26 cellular contexts compared by ENCODE assay signal in the genomic region with DNA sequence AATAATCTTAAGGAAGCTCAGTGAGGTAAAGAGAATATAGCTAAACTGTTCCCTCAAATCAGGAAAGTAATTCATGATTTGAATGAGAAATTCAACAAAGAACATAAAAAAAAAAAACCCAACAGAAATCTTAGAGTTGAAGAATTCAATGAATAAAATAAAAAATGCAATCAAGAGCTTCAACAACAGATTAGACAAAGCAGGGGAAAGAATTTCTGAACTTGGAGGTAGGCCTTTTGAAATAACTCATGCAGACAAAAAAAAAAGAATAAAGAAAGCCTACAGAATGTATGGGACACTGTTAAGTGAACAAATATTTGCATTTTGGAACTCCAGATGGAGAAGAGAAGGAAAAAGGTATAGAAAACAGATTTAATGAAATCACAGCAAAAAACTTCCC.
DNase-seq lines count a peak whose midpoint lies in the region; ATAC-seq, FAIRE-seq and TF ChIP-seq lines count a peak whose summit lies in the region.
"Had no signal": no experiment of that assay in that cellular context is flagged by ENCODE, and none has a peak within 500 bp of the region (broad histone marks: within the 10 kb centered on the region; RNA-seq: fewer than 3 reads in every experiment).

No MANE protein-coding gene starts in this region.

- no peak overlapping the region for H4K91ac ChIP-seq in mesenchymal stem cell (ENCODE audit: low read length)

- no peak overlapping the region for H2AK5ac ChIP-seq in mesenchymal stem cell (ENCODE audit: low read length, severe bottlenecking)

- H3K36me3 Mint-ChIP-seq in chondrocyte (ENCODE audit: low read depth), result peaks cover 59% of the 10 kb centered on the region

- no peak overlapping the region for H4K8ac ChIP-seq in mesenchymal stem cell (ENCODE audit: low read length)

- no peaks in the 10 kb centered on the region for H3K27me3 ChIP-seq in mesenchymal stem cell (ENCODE audit: control insufficient read depth in 1 of 2, insufficient read depth in 1 of 2, low read length in 2 of 2)
- H3K27me3 ChIP-seq: BE2C, BLaER1 had no signal

- H3K9me3 ChIP-seq in HEK293 (ENCODE audit: control insufficient read depth, insufficient read depth, low read depth, low read length) (no peaks in the 10 kb centered on the region), mesenchymal stem cell (ENCODE audit: control insufficient read depth, low read length) (peaks cover 27% of the 10 kb centered on the region)
- H3K9me3 ChIP-seq: BE2C had no signal

- no peak overlapping the region for H3K4me2 ChIP-seq in mesenchymal stem cell (ENCODE audit: low read length, poor library complexity, severe bottlenecking)
- H3K4me2 ChIP-seq: BLaER1 had no signal

- peak overlapping the region; percentile 52 for H3K27ac Mint-ChIP-seq in chondrocyte (ENCODE audit: unreplicated experiment)
- H3K27ac Mint-ChIP-seq: CD14-positive monocyte; CD4-positive, alpha-beta memory T cell; CD4-positive, CD25-positive, alpha-beta regulatory T cell; CD8-positive, alpha-beta memory T cell had no signal

- H2BK5ac ChIP-seq in mesenchymal stem cell (ENCODE audit: low read depth, low read length, poor library complexity, severe bottlenecking), result no peak overlapping the region

- CTCF ChIA-PET in HEK293 (lab: Yijun Ruan, JAX), result interaction anchor here (0.7 to 2.7 kb wide), 3 partner anchors 10 to 23 kb away, joined by 3 to 13 read pairs (median 4); no protein-coding TSS in a partner anchor

- H3K27ac ChIP-seq in HEK293 (ENCODE audit: extremely low read depth, low read depth, low read length), result no peak overlapping the region
- H3K27ac ChIP-seq in mesenchymal stem cell (ENCODE audit: low read length, poor library complexity, severe bottlenecking), result no peak overlapping the region
- H3K27ac ChIP-seq: BLaER1 had no signal

- H2BK12ac ChIP-seq in mesenchymal stem cell (ENCODE audit: low read length in 2 of 2), result no peak overlapping the region

- no peak overlapping the region for H3K4me3 Mint-ChIP-seq in chondrocyte (ENCODE audit: unreplicated experiment)
- H3K4me3 Mint-ChIP-seq: CD4-positive, alpha-beta memory T cell; CD4-positive, CD25-positive, alpha-beta regulatory T cell; CD8-positive, alpha-beta memory T cell had no signal

- H3K4ac ChIP-seq in mesenchymal stem cell (ENCODE audit: low read depth in 1 of 2, low read length in 2 of 2), result no peak overlapping the region

- peaks cover 15% of the 10 kb centered on the region for H3K79me1 ChIP-seq in mesenchymal stem cell (replicated peaks; ENCODE audit: low read length, poor library complexity, severe bottlenecking)

- POLR2A ChIA-PET in HEK293 (lab: Yijun Ruan, JAX), result no interaction called here

- H3K9ac ChIP-seq in mesenchymal stem cell (ENCODE audit: low read length), result no peak overlapping the region
- H3K9ac ChIP-seq: BLaER1 had no signal

- no peak overlapping the region for H2BK15ac ChIP-seq in mesenchymal stem cell (ENCODE audit: low read depth, poor library complexity, severe bottlenecking)

- H3K27me3 Mint-ChIP-seq in chondrocyte (ENCODE audit: low read depth), result no peaks in the 10 kb centered on the region
- H3K27me3 Mint-ChIP-seq: CD4-positive, CD25-positive, alpha-beta regulatory T cell had no signal

- no peak overlapping the region for H3K18ac ChIP-seq in mesenchymal stem cell (ENCODE audit: low read depth in 1 of 2, low read length in 2 of 2)

- H3K4me3 ChIP-seq in HEK293 (ENCODE audit: low read depth, low read length) (no peak overlapping the region), mesenchymal stem cell (ENCODE audit: insufficient read depth in 1 of 2, low read depth in 1 of 2, low read length in 2 of 2) (no peak overlapping the region)
- H3K4me3 ChIP-seq: BLaER1, GM12878 had no signal

- H3K4me1 ChIP-seq in HEK293 (ENCODE audit: control insufficient read depth, insufficient read depth, low read length) (no peaks in the 10 kb centered on the region), mesenchymal stem cell (ENCODE audit: control insufficient read depth, insufficient read depth, low read depth, low read length) (no peaks in the 10 kb centered on the region)
- H3K4me1 ChIP-seq: BE2C, BLaER1 had no signal

- H3K4me1 Mint-ChIP-seq in chondrocyte (ENCODE audit: low read depth), result peaks cover 2% of the 10 kb centered on the region
- H3K4me1 Mint-ChIP-seq: CD14-positive monocyte; CD4-positive, CD25-positive, alpha-beta regulatory T cell had no signal

- peaks cover 0 to 32% of the 10 kb centered on the region in 2 experiments; a peak in 2 of 3 replicates for H3K36me3 ChIP-seq in HEK293 (ENCODE audit: control insufficient read depth in 2 of 2, insufficient read depth in 1 of 2, low read length in 2 of 2)
- H3K36me3 ChIP-seq in mesenchymal stem cell (ENCODE audit: control insufficient read depth in 1 of 2, insufficient read depth in 2 of 2, low read depth in 1 of 2, low read length in 2 of 2), result peaks cover 21 to 45% of the 10 kb centered on the region in 2 experiments
- H3K36me3 ChIP-seq: BE2C, BLaER1 had no signal

- H2AFZ ChIP-seq in mesenchymal stem cell (ENCODE audit: low read depth, low read length), result no peak overlapping the region

- TF ChIP-seq CTCF in HEK293 (tag by site-specific recombination; IDR thresholded peaks at IDR 0.05) (no peak), chondrocyte (IDR thresholded peaks at IDR 0.05) (no peak)

- FAIRE-seq in GM19239 (lab: Jason Lieb, UNC), result peak; percentile 42
- FAIRE-seq: A204.1, GM12878, GM12892, GM18507 had no signal

- H3K14ac ChIP-seq in mesenchymal stem cell (ENCODE audit: low read length in 2 of 2), result no peak overlapping the region

- peaks cover 57% of the 10 kb centered on the region for H3K9me3 Mint-ChIP-seq in chondrocyte (ENCODE audit: low read depth)

- DNase-seq in GM19239 (ENCODE audit: insufficient read length, low spot score) (no peak), chondrocyte (ENCODE audit: low spot score) (no peak), mesenchymal stem cell (no peak)
- DNase-seq: 8988T; ACHN; BE2C; C1 segment of cervical spinal cord; CD4-positive, alpha-beta memory T cell; CD4-positive, CD25-positive, alpha-beta regulatory T cell; CD8-positive, alpha-beta memory T cell; COR-L47; DMS 273 treated with DMSO at 0.1 percent for 48 hours; DMS153; DMS53; DMS79; DND-41; EL; GDM1 had no signal

- no peak overlapping the region for H3K23ac ChIP-seq in mesenchymal stem cell (ENCODE audit: low read length in 2 of 2)

- ATAC-seq in HG03469 (IDR thresholded peaks at IDR 0.05; ENCODE audit: unreplicated experiment), result no peak
- ATAC-seq: GM12878 had no signal

- no peak overlapping the region for H2BK120ac ChIP-seq in mesenchymal stem cell (ENCODE audit: low read depth, low read length)

TF ChIP-seq in HEK293, 187 proteins besides CTCF, POLR2A, EP300 and RAD21:
- TF ChIP-seq SETDB1 (IDR thresholded peaks at IDR 0.05; ENCODE audit: insufficient read length, low read length), result peak; percentile 75
- TF ChIP-seq ZNF76 (tag by site-specific recombination; IDR thresholded peaks at IDR 0.05; ENCODE audit: borderline replicate concordance, low read depth), result no peak
TF ChIP-seq in HEK293: peak in this region for 1.
